Comparison of ENCODE assay signal across 11 cellular contexts in genomic region chr12:80033457-80033856, GRCh38.
DNase-seq lines count a peak whose midpoint lies in the region; ATAC-seq and TF ChIP-seq lines count a peak whose summit lies in the region.
"Had no signal": no experiment of that assay in that cellular context is flagged by ENCODE, and none has a peak within 500 bp of the region (broad histone marks: within the 10 kb centered on the region; RNA-seq: fewer than 3 reads in every experiment).

No MANE protein-coding gene starts in this region.

- no peak overlapping the region for H3K27ac ChIP-seq in RWPE1
- peak overlapping the region; percentile 55 for H3K27ac ChIP-seq in rectal smooth muscle tissue (ENCODE audit: low read depth, low read length)
- H3K27ac ChIP-seq: suprapubic skin had no signal

- POLR2A ChIA-PET in RWPE1 (lab: Yijun Ruan, JAX; ENCODE audit: low non-redundant PET) = no interaction called here

- DNase-seq in Daoy (ENCODE audit: low read depth) (peak; percentile 83), RWPE1 (ENCODE audit: low spot score) (peak; percentile 27), fibroblast of peridontal ligament (ENCODE audit: extremely low read depth) (peak; percentile 91), NCI-H345 treated with DMSO at 0.1 percent for 48 hours (lab: John Stamatoyannopoulos, UW; ENCODE audit: unreplicated experiment) (no peak), NCI-H1417 treated with DMSO at 0.1 percent for 48 hours (lab: John Stamatoyannopoulos, UW) (no peak), GM19240 (ENCODE audit: insufficient read length, low spot score) (no peak)
- DNase-seq: stimulated activated CD4-positive, alpha-beta T cell treated with anti-CD3 and anti-CD28 coated beads, Interleukin-2, amount 100 ng/mL, for 24 hours; T-helper 17 cell had no signal

- H3K4me3 ChIP-seq in rectal smooth muscle tissue (ENCODE audit: low read length) = peak overlapping the region; percentile 20
- H3K4me3 ChIP-seq: suprapubic skin had no signal

- H3K4me1 ChIP-seq in rectal smooth muscle tissue (ENCODE audit: control insufficient read depth, insufficient read depth, low read length) = peaks cover 18% of the 10 kb centered on the region

- H3K27me3 ChIP-seq in rectal smooth muscle tissue (ENCODE audit: control insufficient read depth, insufficient read depth, low read length) = no peaks in the 10 kb centered on the region
- H3K27me3 ChIP-seq: suprapubic skin had no signal

- CTCF ChIA-PET in RWPE1 (lab: Yijun Ruan, JAX) = no interaction called here

- no peaks in the 10 kb centered on the region for H3K36me3 ChIP-seq in rectal smooth muscle tissue (ENCODE audit: control insufficient read depth, insufficient read depth, low read length)
- H3K36me3 ChIP-seq: suprapubic skin had no signal

- no peak for ATAC-seq in HG02798 (IDR thresholded peaks at IDR 0.05; ENCODE audit: poor library complexity, unreplicated experiment)
- ATAC-seq: T-helper 17 cell had no signal

- TF ChIP-seq CTCF in RWPE1 (conservative IDR thresholded peaks at IDR 0.05; ENCODE audit: low read depth) = no peak

- H3K9ac ChIP-seq in rectal smooth muscle tissue (ENCODE audit: low read length) = no peak overlapping the region

Comparison
In these comparisons a context has a peak if more than half of its experiments do, and no peak if none do; other contexts are left out.
1. DNase-seq: peak in Daoy (single experiment), RWPE1 (single experiment) and fibroblast of peridontal ligament (single experiment); none in NCI-H345 treated with DMSO at 0.1 percent for 48 hours (single experiment), NCI-H1417 treated with DMSO at 0.1 percent for 48 hours (single experiment) and GM19240 (single experiment).